In genomic region chr1:28458237-28459228, GRCh38 we compare ENCODE assay signal across 20 cellular contexts. TPM values are rescaled to one million over a fixed set of nuclear protein-coding genes. Genes with fewer than 3 reads are reported as not detected.
DNase-seq lines count a peak whose midpoint lies in the region; TF ChIP-seq lines count a peak whose summit lies in the region.
"Had no signal": no experiment of that assay in that cellular context is flagged by ENCODE, and none has a peak within 500 bp of the region (broad histone marks: within the 10 kb centered on the region; RNA-seq: fewer than 3 reads in every experiment).

No MANE protein-coding gene starts in this region.

- POLR2A ChIA-PET in HEK293T (lab: Yijun Ruan, JAX), result no interaction called here

- WGBS in urinary bladder, result 67% methylated on average over 7 of the region's 7 CpGs
- WGBS in smooth muscle cell (ENCODE audit: low lambda C conversion rate), result 93% methylated on average over 7 of the region's 7 CpGs

- H3K27me3 Mint-ChIP-seq in activated naive CD4-positive, alpha-beta T cell treated with anti-CD3 and anti-CD28 coated beads, Interleukin-2, amount 50 U/mL, for 24 hours, result no peaks in the 10 kb centered on the region
- H3K27me3 Mint-ChIP-seq in activated naive CD4-positive, alpha-beta T cell treated with anti-CD3 and anti-CD28 coated beads, Interleukin-2, amount 10 ng/mL, durations not matched to agents 7 days and 5 days, result no peaks in the 10 kb centered on the region
- H3K27me3 Mint-ChIP-seq in endothelial cell (ENCODE audit: unreplicated experiment), result peaks cover 8% of the 10 kb centered on the region
- H3K27me3 Mint-ChIP-seq: stimulated activated naive B cell treated with anti-CD40 and anti-IgM and Interleukin-4, amounts not matched to agents 10 μg/mL and 1 μg/mL and 100 μg/mL, for 72 hours had no signal

- DNase-seq in activated naive CD4-positive, alpha-beta T cell treated with anti-CD3 and anti-CD28 coated beads, Interleukin-2, amount 10 ng/mL, durations not matched to agents 7 days and 5 days, result no peak
- DNase-seq in endothelial cell (ENCODE audit: low spot score), result no peak
- DNase-seq in lung microvascular endothelial cell (ENCODE audit: low read depth in 2 of 2), result peak; percentile 38 to 88
- DNase-seq in HEK293T (ENCODE audit: extremely low spot score), result no peak
- DNase-seq in NCI-H146 (lab: John Stamatoyannopoulos, UW), result no peak
- DNase-seq in smooth muscle cell (lab: John Stamatoyannopoulos, UW; ENCODE audit: unreplicated experiment), result no peak
- DNase-seq: activated CD4-positive, alpha-beta T cell treated with anti-CD3 and anti-CD28 coated beads, Interleukin-2, amount 50 U/mL, for 1 hour; activated CD8-positive, alpha-beta memory T cell treated with anti-CD3 and anti-CD28 coated beads, Interleukin-2, amount 50 U/mL, for 48 hours; activated gamma-delta T cell; amniotic stem cell; Calu3; mucosa of descending colon; NCI-H1417; NCI-H524 treated with DMSO at 0.1 percent for 48 hours; stimulated activated naive B cell treated with anti-CD40 and anti-IgM and Interleukin-4, amounts not matched to agents 10 μg/mL and 1 μg/mL and 100 μg/mL, for 72 hours; SW 1271; thyroid gland had no signal

- H3K36me3 ChIP-seq in urinary bladder (ENCODE audit: insufficient read depth), result no peaks in the 10 kb centered on the region
- no peaks in the 10 kb centered on the region for H3K36me3 ChIP-seq in smooth muscle cell (ENCODE audit: low read depth)
- H3K36me3 ChIP-seq: thyroid gland had no signal

- H3K27ac ChIP-seq in urinary bladder (ENCODE audit: low read depth), result peak overlapping the region; percentile 3
- no peak overlapping the region for H3K27ac ChIP-seq in smooth muscle cell (ENCODE audit: low read depth)
- H3K27ac ChIP-seq: thyroid gland had no signal

- no peak overlapping the region for H3K4me2 ChIP-seq in smooth muscle cell

- H3K27ac Mint-ChIP-seq in activated naive CD4-positive, alpha-beta T cell treated with anti-CD3 and anti-CD28 coated beads, Interleukin-2, amount 50 U/mL, for 24 hours, result peak overlapping the region; percentile 73
- no peak overlapping the region for H3K27ac Mint-ChIP-seq in activated naive CD4-positive, alpha-beta T cell treated with anti-CD3 and anti-CD28 coated beads, Interleukin-2, amount 10 ng/mL, durations not matched to agents 7 days and 5 days
- peak overlapping the region; percentile 87 for H3K27ac Mint-ChIP-seq in endothelial cell (ENCODE audit: unreplicated experiment)
- H3K27ac Mint-ChIP-seq: stimulated activated naive B cell treated with anti-CD40 and anti-IgM and Interleukin-4, amounts not matched to agents 10 μg/mL and 1 μg/mL and 100 μg/mL, for 72 hours had no signal

- H2AFZ ChIP-seq in smooth muscle cell (ENCODE audit: low read depth), result no peak overlapping the region

- peaks cover 12% of the 10 kb centered on the region for H3K4me1 Mint-ChIP-seq in activated naive CD4-positive, alpha-beta T cell treated with anti-CD3 and anti-CD28 coated beads, Interleukin-2, amount 50 U/mL, for 24 hours
- peaks cover 16% of the 10 kb centered on the region for H3K4me1 Mint-ChIP-seq in activated naive CD4-positive, alpha-beta T cell treated with anti-CD3 and anti-CD28 coated beads, Interleukin-2, amount 10 ng/mL, durations not matched to agents 7 days and 5 days
- peaks cover 45% of the 10 kb centered on the region for H3K4me1 Mint-ChIP-seq in endothelial cell (ENCODE audit: unreplicated experiment)

- no peak for TF ChIP-seq CTCF in endothelial cell (IDR thresholded peaks at IDR 0.05; ENCODE audit: unreplicated experiment)
- TF ChIP-seq CTCF in smooth muscle cell (IDR thresholded peaks at IDR 0.05; ENCODE audit: borderline replicate concordance, insufficient read depth, poor library complexity, severe bottlenecking), result no peak

- no peaks in the 10 kb centered on the region for H3K27me3 ChIP-seq in smooth muscle cell (ENCODE audit: low read depth)
- H3K27me3 ChIP-seq: BLaER1 treated with 17β-estradiol and CSF1 and Interleukin-3, amounts not matched to agents 10 nM and 100 nM; thyroid gland had no signal

- peaks cover 5% of the 10 kb centered on the region for H4K20me1 ChIP-seq in smooth muscle cell (ENCODE audit: low read depth)

- no peaks in the 10 kb centered on the region for H3F3A ChIP-seq in smooth muscle cell (ENCODE audit: low read depth)

- peaks cover 13% of the 10 kb centered on the region for H3K36me3 Mint-ChIP-seq in activated naive CD4-positive, alpha-beta T cell treated with anti-CD3 and anti-CD28 coated beads, Interleukin-2, amount 50 U/mL, for 24 hours
- H3K36me3 Mint-ChIP-seq in activated naive CD4-positive, alpha-beta T cell treated with anti-CD3 and anti-CD28 coated beads, Interleukin-2, amount 10 ng/mL, durations not matched to agents 7 days and 5 days, result peaks cover 12% of the 10 kb centered on the region
- H3K36me3 Mint-ChIP-seq in endothelial cell (ENCODE audit: low read depth, unreplicated experiment), result peaks cover 10% of the 10 kb centered on the region

- CTCF ChIA-PET in activated naive CD4-positive, alpha-beta T cell treated with anti-CD3 and anti-CD28 coated beads, Interleukin-2, amount 10 ng/mL, durations not matched to agents 7 days and 5 days (lab: Charles Lee), result no interaction called here
- CTCF ChIA-PET in HEK293T (lab: Yijun Ruan, JAX), result no interaction called here

- H3K9ac ChIP-seq in smooth muscle cell (ENCODE audit: low read depth), result no peak overlapping the region

- no peak overlapping the region for H3K4me3 Mint-ChIP-seq in activated naive CD4-positive, alpha-beta T cell treated with anti-CD3 and anti-CD28 coated beads, Interleukin-2, amount 50 U/mL, for 24 hours
- H3K4me3 Mint-ChIP-seq in activated naive CD4-positive, alpha-beta T cell treated with anti-CD3 and anti-CD28 coated beads, Interleukin-2, amount 10 ng/mL, durations not matched to agents 7 days and 5 days, result no peak overlapping the region
- no peak overlapping the region for H3K4me3 Mint-ChIP-seq in endothelial cell (ENCODE audit: unreplicated experiment)
- H3K4me3 Mint-ChIP-seq: stimulated activated naive B cell treated with anti-CD40 and anti-IgM and Interleukin-4, amounts not matched to agents 10 μg/mL and 1 μg/mL and 100 μg/mL, for 72 hours had no signal

- H3K79me2 ChIP-seq in smooth muscle cell (ENCODE audit: low read depth), result peaks cover 9% of the 10 kb centered on the region

- H3K4me1 ChIP-seq in urinary bladder (ENCODE audit: insufficient read depth), result no peaks in the 10 kb centered on the region
- no peaks in the 10 kb centered on the region for H3K4me1 ChIP-seq in smooth muscle cell (ENCODE audit: low read depth)

- H3K4me3 ChIP-seq in urinary bladder (ENCODE audit: low read depth, low read length) (no peak overlapping the region), smooth muscle cell (no peak overlapping the region)
- H3K4me3 ChIP-seq: BLaER1 treated with 17β-estradiol and CSF1 and Interleukin-3, amounts not matched to agents 10 nM and 100 nM; mucosa of descending colon; thyroid gland had no signal

- no peaks in the 10 kb centered on the region for H3K9me3 Mint-ChIP-seq in activated naive CD4-positive, alpha-beta T cell treated with anti-CD3 and anti-CD28 coated beads, Interleukin-2, amount 50 U/mL, for 24 hours
- no peaks in the 10 kb centered on the region for H3K9me3 Mint-ChIP-seq in activated naive CD4-positive, alpha-beta T cell treated with anti-CD3 and anti-CD28 coated beads, Interleukin-2, amount 10 ng/mL, durations not matched to agents 7 days and 5 days
- H3K9me3 Mint-ChIP-seq in endothelial cell (ENCODE audit: unreplicated experiment), result no peaks in the 10 kb centered on the region
- H3K9me3 Mint-ChIP-seq: stimulated activated naive B cell treated with anti-CD40 and anti-IgM and Interleukin-4, amounts not matched to agents 10 μg/mL and 1 μg/mL and 100 μg/mL, for 72 hours had no signal

- H3K9me3 ChIP-seq in smooth muscle cell (replicated peaks; ENCODE audit: low read depth), result no peaks in the 10 kb centered on the region
- H3K9me3 ChIP-seq: BLaER1 treated with 17β-estradiol and CSF1 and Interleukin-3, amounts not matched to agents 10 nM and 100 nM; mucosa of descending colon; thyroid gland had no signal

TF ChIP-seq in HEK293T, 16 proteins besides CTCF, POLR2A, EP300 and RAD21:
- TF ChIP-seq TARDBP (IDR thresholded peaks at IDR 0.05) (no peak), SUZ12 (IDR thresholded peaks at IDR 0.05) (no peak), ZNF384 (IDR thresholded peaks at IDR 0.05) (no peak), PKNOX1 (IDR thresholded peaks at IDR 0.05) (no peak), FOXA1 (IDR thresholded peaks at IDR 0.05) (no peak), CTBP1 (IDR thresholded peaks at IDR 0.05; ENCODE audit: borderline replicate concordance) (no peak), FOXK2 (IDR thresholded peaks at IDR 0.05) (no peak), ARNT (IDR thresholded peaks at IDR 0.05) (no peak), FOXM1 (IDR thresholded peaks at IDR 0.05; ENCODE audit: borderline replicate concordance) (no peak), NFRKB (IDR thresholded peaks at IDR 0.05) (no peak), L3MBTL2 (conservative IDR thresholded peaks at IDR 0.05) (no peak), HDGF (IDR thresholded peaks at IDR 0.05; ENCODE audit: borderline replicate concordance) (no peak), ELF4 (IDR thresholded peaks at IDR 0.05) (no peak)

RNA-seq across cellular contexts. Expression of gene RCC1, which starts 47.3 kb away (rescaled TPM):
- total RNA-seq in endothelial cell (ENCODE audit: unreplicated experiment) (21.9 TPM), lung microvascular endothelial cell (40.1 and 46.6 TPM in 2 replicates), urinary bladder (17.2 TPM), smooth muscle cell (8.9 and 20.1 TPM in 2 replicates)
- polyA plus RNA-seq in urinary bladder (20.4 TPM), smooth muscle cell (10.5 and 16.1 TPM in 2 replicates)

Comparison
In these comparisons a context has a peak if more than half of its experiments do, and no peak if none do; other contexts are left out.
1. DNase-seq: peak in lung microvascular endothelial cell (2 of 2); none in activated naive CD4-positive, alpha-beta T cell treated with anti-CD3 and anti-CD28 coated beads, Interleukin-2, amount 10 ng/mL, durations not matched to agents 7 days and 5 days (single experiment), endothelial cell (single experiment), HEK293T (single experiment), NCI-H146 (single experiment) and smooth muscle cell (single experiment).